12 cellular contexts compared by ENCODE assay signal in the genomic region with DNA sequence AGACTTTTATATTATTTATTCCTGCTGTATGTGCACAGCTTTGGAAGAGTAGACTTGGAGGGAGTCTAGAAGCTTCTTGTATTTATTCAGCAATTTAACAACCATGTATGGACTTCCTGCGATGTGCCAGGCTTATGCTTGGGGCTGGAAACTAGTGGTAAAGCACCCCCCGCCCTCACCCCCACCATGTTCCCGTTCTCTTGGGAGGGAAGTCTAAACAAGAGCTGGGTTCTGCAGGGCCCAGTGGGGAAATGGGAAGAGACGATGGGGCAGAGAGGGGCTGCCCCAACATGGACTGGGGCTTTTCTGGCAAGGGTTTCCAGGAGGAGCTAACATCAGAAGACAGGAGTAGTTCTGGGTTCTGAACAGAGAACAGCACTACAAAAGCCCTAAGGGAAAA. TPM values are rescaled to one million over a fixed set of nuclear protein-coding genes. Genes with fewer than 3 reads are reported as not detected.
DNase-seq lines count a peak whose midpoint lies in the region; ATAC-seq and TF ChIP-seq lines count a peak whose summit lies in the region.
"Had no signal": no experiment of that assay in that cellular context is flagged by ENCODE, and none has a peak within 500 bp of the region (broad histone marks: within the 10 kb centered on the region; RNA-seq: fewer than 3 reads in every experiment).

No MANE protein-coding gene starts in this region.

- 60 to 76% methylated on average over 4 of the region's 4 CpGs for WGBS in upper lobe of left lung, 2 donors

- no peak for DNase-seq in T-helper 2 cell treated with Interferon-gamma antibody and Interleukin-4, amounts not matched to agents 5 μg/mL and 100 μg/mL, for 36 hours (ENCODE audit: low spot score)
- DNase-seq in T-helper 2 cell (no peak), dorsolateral prefrontal cortex (peak in 1 of 10 donors; percentile 13), upper lobe of left lung (peak in 1 of 2 donors; percentile 54), A673 (ENCODE audit: low spot score) (no peak), MG63 (no peak)
- no peak for DNase-seq in natural killer cell treated with Interleukin-12 subunit alpha and Interleukin-12 subunit beta and Interleukin-15 and Interleukin-18, amount 100 ng/mL, for 72 hours (ENCODE audit: low spot score)
- DNase-seq: 8988T; activated effector memory CD4-positive, alpha-beta T cell treated with anti-CD3 and anti-CD28 coated beads, Interleukin-2, amount 50 U/mL, for 16 hours; small intestine had no signal

- no peaks in the 10 kb centered on the region for H3K9me3 Mint-ChIP-seq in T-helper 2 cell treated with Interferon-gamma antibody and Interleukin-4, amounts not matched to agents 5 μg/mL and 100 μg/mL, for 36 hours
- peaks cover 4% of the 10 kb centered on the region for H3K9me3 Mint-ChIP-seq in natural killer cell treated with Interleukin-12 subunit alpha and Interleukin-12 subunit beta and Interleukin-15 and Interleukin-18, amount 100 ng/mL, for 72 hours

- POLR2A ChIA-PET in A673 (lab: Charles Lee; ENCODE audit: low non-redundant PET): interaction anchor here (0.6 kb wide), 1 partner anchor 474 kb away, joined by 4 read pairs; no protein-coding TSS in a partner anchor

- H3K27me3 ChIP-seq in dorsolateral prefrontal cortex (no peaks in the 10 kb centered on the region), upper lobe of left lung (no peaks in the 10 kb centered on the region), A673 (replicated peaks; ENCODE audit: insufficient read depth, low read depth, low read length, poor library complexity) (no peaks in the 10 kb centered on the region), MG63 (no peaks in the 10 kb centered on the region)

- no peaks in the 10 kb centered on the region for H3K9me3 ChIP-seq in upper lobe of left lung
- no peaks in the 10 kb centered on the region for H3K9me3 ChIP-seq in A673 (ENCODE audit: low read depth, low read length, poor library complexity, severe bottlenecking)
- no peaks in the 10 kb centered on the region for H3K9me3 ChIP-seq in MG63

- H3K27ac ChIP-seq in dorsolateral prefrontal cortex (peak overlapping the region in 56 of 59 donors; percentile 21 to 99 (median 96)), upper lobe of left lung (peak overlapping the region; percentile 42 to 90 (median 72)), A673 (ENCODE audit: low read depth, low read length, poor library complexity, severe bottlenecking) (no peak overlapping the region)

- no peak for TF ChIP-seq POLR2A in upper lobe of left lung (IDR thresholded peaks at IDR 0.05)

- peaks cover 60 to 70% (median 66%) of the 10 kb centered on the region in 4 donors for H3K4me1 ChIP-seq in upper lobe of left lung
- H3K4me1 ChIP-seq in A673 (ENCODE audit: insufficient read depth, low read length, poor library complexity, severe bottlenecking): no peaks in the 10 kb centered on the region

- peak overlapping the region; percentile 35 for H3K4me3 Mint-ChIP-seq in T-helper 2 cell treated with Interferon-gamma antibody and Interleukin-4, amounts not matched to agents 5 μg/mL and 100 μg/mL, for 36 hours
- H3K4me3 Mint-ChIP-seq in natural killer cell treated with Interleukin-12 subunit alpha and Interleukin-12 subunit beta and Interleukin-15 and Interleukin-18, amount 100 ng/mL, for 72 hours: peak overlapping the region; percentile 82

- H3K27ac Mint-ChIP-seq in T-helper 2 cell treated with Interferon-gamma antibody and Interleukin-4, amounts not matched to agents 5 μg/mL and 100 μg/mL, for 36 hours: peak overlapping the region; percentile 67
- H3K27ac Mint-ChIP-seq in natural killer cell treated with Interleukin-12 subunit alpha and Interleukin-12 subunit beta and Interleukin-15 and Interleukin-18, amount 100 ng/mL, for 72 hours: peak overlapping the region; percentile 62 to 70

- CTCF ChIA-PET in A673 (lab: Charles Lee): no interaction called here

- H3K36me3 ChIP-seq in upper lobe of left lung: peaks cover 2 to 28% (median 12%) of the 10 kb centered on the region in 4 donors
- H3K36me3 ChIP-seq in A673 (ENCODE audit: insufficient read depth, low read length, poor library complexity, severe bottlenecking): no peaks in the 10 kb centered on the region
- H3K36me3 ChIP-seq in MG63: no peaks in the 10 kb centered on the region

- TF ChIP-seq CTCF in dorsolateral prefrontal cortex (IDR thresholded peaks at IDR 0.05 in 54 of 56, conservative IDR thresholded peaks at IDR 0.05 in 2 of 56; ENCODE audit: low read depth in 1 of 56, partially characterized antibody in 56 of 56) (no peak), upper lobe of left lung (IDR thresholded peaks at IDR 0.05) (no peak), A673 (conservative IDR thresholded peaks at IDR 0.05; ENCODE audit: low read depth, low read length) (no peak)

- peak overlapping the region in 5 of 59 donors; percentile 1 to 17 (median 12) for H3K4me3 ChIP-seq in dorsolateral prefrontal cortex
- H3K4me3 ChIP-seq in upper lobe of left lung: no peak overlapping the region
- H3K4me3 ChIP-seq in A673 (ENCODE audit: low read depth, low read length, poor library complexity, severe bottlenecking): no peak overlapping the region
- H3K4me3 ChIP-seq in MG63: no peak overlapping the region

- intact Hi-C loops in dorsolateral prefrontal cortex (cut with DNase I) (no loop called here), A673 (cut with micrococcal nuclease; ENCODE audit: unreplicated experiment) (no loop called here)

- peaks cover 25% of the 10 kb centered on the region for H3K4me1 Mint-ChIP-seq in T-helper 2 cell treated with Interferon-gamma antibody and Interleukin-4, amounts not matched to agents 5 μg/mL and 100 μg/mL, for 36 hours (ENCODE audit: low read depth)
- H3K4me1 Mint-ChIP-seq in natural killer cell treated with Interleukin-12 subunit alpha and Interleukin-12 subunit beta and Interleukin-15 and Interleukin-18, amount 100 ng/mL, for 72 hours (ENCODE audit: low read depth in 2 of 2): peaks cover 62 to 77% of the 10 kb centered on the region in 2 donors

- BruUV-seq in A673 (replicated peaks; lab: Mats Ljungman, UMichigan): no TSS peak

- no peaks in the 10 kb centered on the region for H3K27me3 Mint-ChIP-seq in T-helper 2 cell treated with Interferon-gamma antibody and Interleukin-4, amounts not matched to agents 5 μg/mL and 100 μg/mL, for 36 hours (ENCODE audit: low read depth)
- H3K27me3 Mint-ChIP-seq in natural killer cell treated with Interleukin-12 subunit alpha and Interleukin-12 subunit beta and Interleukin-15 and Interleukin-18, amount 100 ng/mL, for 72 hours: no peaks in the 10 kb centered on the region

- no peaks in the 10 kb centered on the region for H3K36me3 Mint-ChIP-seq in T-helper 2 cell treated with Interferon-gamma antibody and Interleukin-4, amounts not matched to agents 5 μg/mL and 100 μg/mL, for 36 hours (ENCODE audit: low read depth)
- no peaks in the 10 kb centered on the region for H3K36me3 Mint-ChIP-seq in natural killer cell treated with Interleukin-12 subunit alpha and Interleukin-12 subunit beta and Interleukin-15 and Interleukin-18, amount 100 ng/mL, for 72 hours

- peak in 1 of 2 donors; percentile 44 for ATAC-seq in natural killer cell treated with Interleukin-12 subunit alpha and Interleukin-12 subunit beta and Interleukin-15 and Interleukin-18, amount 100 ng/mL, for 72 hours
- ATAC-seq in upper lobe of left lung (ENCODE audit: low FRiP score in 2 of 2): peak in 1 of 2 donors; percentile 37
- no peak for ATAC-seq in GM21529 (IDR thresholded peaks at IDR 0.05; ENCODE audit: unreplicated experiment)

- TF ChIP-seq EP300 in upper lobe of left lung (IDR thresholded peaks at IDR 0.05): no peak

RNA-seq across cellular contexts. Expression of gene RASSF4, which starts 8.0 kb away (rescaled TPM):
- 100 to 1,000 TPM in 81 of 120 experiments, 10 to 100 TPM in 39; 54.6 to 175 (median 111) TPM for total RNA-seq in dorsolateral prefrontal cortex
- 10 to 100 TPM in 1 of 2 donors, 1 to 10 TPM in 1; 9.3 to 44.9 TPM for total RNA-seq in natural killer cell treated with Interleukin-12 subunit alpha and Interleukin-12 subunit beta and Interleukin-15 and Interleukin-18, amount 100 ng/mL, for 72 hours
- total RNA-seq in upper lobe of left lung: 100 to 1,000 TPM in 1 of 6 donors, 10 to 100 TPM in 5; 23.4 to 194 (median 48.0) TPM
- 0.71 and 1.6 TPM in 2 replicates for total RNA-seq in A673 (2021)
- total RNA-seq in MG63 (2014; rRNA removed; shearing (Covaris generic); ENCODE audit: low replicate concordance): 0.15 and 0.26 TPM in 2 replicates

RNA-seq across cellular contexts. Expression of gene DEPP1, which starts 11.0 kb away (rescaled TPM):
- total RNA-seq in dorsolateral prefrontal cortex: 100 to 1,000 TPM in 23 of 120 experiments, 10 to 100 TPM in 91, 1 to 10 TPM in 6; 8.1 to 234 (median 44.3) TPM
- under 1 TPM; 0.31 to 0.53 TPM for total RNA-seq in natural killer cell treated with Interleukin-12 subunit alpha and Interleukin-12 subunit beta and Interleukin-15 and Interleukin-18, amount 100 ng/mL, for 72 hours
- total RNA-seq in upper lobe of left lung: 100 to 1,000 TPM in 3 of 6 donors, 10 to 100 TPM in 3; 42.0 to 405 (median 95.6) TPM
- total RNA-seq in A673 (2021): 0.54 and 1.1 TPM in 2 replicates
- 0.44 and 3.5 TPM in 2 replicates for total RNA-seq in MG63 (2014; rRNA removed; shearing (Covaris generic); ENCODE audit: low replicate concordance)

RNA-seq across cellular contexts. Expression of gene ZNF22, which starts 33.1 kb away (rescaled TPM):
- 10 to 100 TPM in 117 of 120 experiments, 1 to 10 TPM in 3; 9.2 to 20.9 (median 14.1) TPM for total RNA-seq in dorsolateral prefrontal cortex
- 10 to 100 TPM; 22.7 to 29.0 TPM for total RNA-seq in natural killer cell treated with Interleukin-12 subunit alpha and Interleukin-12 subunit beta and Interleukin-15 and Interleukin-18, amount 100 ng/mL, for 72 hours
- 10 to 100 TPM in 4 of 6 donors, 1 to 10 TPM in 2; 8.4 to 26.9 (median 18.4) TPM for total RNA-seq in upper lobe of left lung
- total RNA-seq in A673 (2021): 41.8 and 42.1 TPM in 2 replicates
- total RNA-seq in MG63 (2014; rRNA removed; shearing (Covaris generic); ENCODE audit: low replicate concordance): 10.9 and 15.5 TPM in 2 replicates

RNA-seq across cellular contexts. Expression of gene TMEM72, which starts 56.5 kb away (rescaled TPM):
- total RNA-seq in dorsolateral prefrontal cortex: under 1 TPM in 7 of 120 experiments, not detected in 113; 0.13 to 0.46 (median 0.18) TPM
- total RNA-seq in natural killer cell treated with Interleukin-12 subunit alpha and Interleukin-12 subunit beta and Interleukin-15 and Interleukin-18, amount 100 ng/mL, for 72 hours: not detected
- under 1 TPM in 1 of 6 donors, not detected in 5; 0.06 TPM for total RNA-seq in upper lobe of left lung
- total RNA-seq in A673 (2021): 0.80 and 1.4 TPM in 2 replicates
- total RNA-seq in MG63 (2014; rRNA removed; shearing (Covaris generic); ENCODE audit: low replicate concordance): not detected in 2 replicates
- total RNA-seq: endothelial cell of umbilical vein had no signal
